In genomic region chr2:109223490-109223889, GRCh38 we compare ENCODE assay signal across 1 cellular context.
TF ChIP-seq lines count a peak whose summit lies in the region.

No MANE protein-coding gene starts in this region.

TF ChIP-seq in A549, 52 proteins besides CTCF, POLR2A, EP300 and RAD21 (continued from another document):
- TF ChIP-seq REST (IDR thresholded peaks at IDR 0.05) (no peak), NPAS2 (CRISPR knock-in tag; IDR thresholded peaks at IDR 0.05; ENCODE audit: borderline replicate concordance) (no peak), MYC (IDR thresholded peaks at IDR 0.05; ENCODE audit: borderline replicate concordance, low read length) (no peak), FOXS1 (CRISPR knock-in tag; IDR thresholded peaks at IDR 0.05) (no peak), CBX8 (IDR thresholded peaks at IDR 0.05) (no peak), EHF (CRISPR knock-in tag; IDR thresholded peaks at IDR 0.05) (no peak), BHLHE40 (IDR thresholded peaks at IDR 0.05; ENCODE audit: low read depth, low read length) (no peak), HMGXB4 (CRISPR knock-in tag; IDR thresholded peaks at IDR 0.05; ENCODE audit: borderline replicate concordance) (no peak), TFCP2L1 (CRISPR knock-in tag; IDR thresholded peaks at IDR 0.05) (no peak), ELK1 (IDR thresholded peaks at IDR 0.05; ENCODE audit: low read depth, low read length) (no peak), PBX3 (IDR thresholded peaks at IDR 0.05) (no peak), NR3C1 (IDR thresholded peaks at IDR 0.05) (no peak)
TF ChIP-seq in A549: peak in this region for 0.
